Comparison of ENCODE assay signal across 8 cellular contexts in genomic region chr3:152709659-152710058, GRCh38.
"Had no signal": no experiment of that assay in that cellular context is flagged by ENCODE, and none has a peak within 500 bp of the region (broad histone marks: within the 10 kb centered on the region; RNA-seq: fewer than 3 reads in every experiment).

No MANE protein-coding gene starts in this region.

- H3K4me1 ChIP-seq: HAP-1 had no signal

- H3K4me3 ChIP-seq: GM23248, HAP-1 had no signal

- H3K27ac ChIP-seq: GM23248 had no signal

- H3K36me3 ChIP-seq: HAP-1 had no signal

- DNase-seq: GM23248, GOT3, H7, HFFc6, KBM-7 had no signal

- ATAC-seq: HCT116, HepG2 had no signal

- H3K9ac ChIP-seq: GM23248 had no signal

- H2AFZ ChIP-seq: GM23248 had no signal

- H3K9me3 ChIP-seq: HAP-1 had no signal
